8 cellular contexts compared by ENCODE assay signal in genomic region chr12:12645485-12645884, GRCh38. TPM values are rescaled to one million over a fixed set of nuclear protein-coding genes. Genes with fewer than 3 reads are reported as not detected.
DNase-seq lines count a peak whose midpoint lies in the region; ATAC-seq and TF ChIP-seq lines count a peak whose summit lies in the region.

No MANE protein-coding gene starts in this region.

- POLR2A ChIA-PET in activated B cell treated with CpG ODN at 0.5 μM for 24 hours (lab: Charles Lee), result interaction anchor here (1.1 to 1.8 kb wide), 4 partner anchors 69 to 91 kb away, joined by 4 to 20 read pairs (median 6); partner anchors contain the start of gene CDKN1B

- ATAC-seq in HG03159 (IDR thresholded peaks at IDR 0.05; ENCODE audit: unreplicated experiment) (peak; percentile 57), activated B cell treated with CpG ODN at 0.5 μM for 24 hours (ENCODE audit: low read depth) (peak; percentile 92), GM18870 (IDR thresholded peaks at IDR 0.05; ENCODE audit: unreplicated experiment) (no peak)

- CTCF ChIA-PET in activated B cell treated with CpG ODN at 0.5 μM for 24 hours (lab: Charles Lee), result interaction anchor here (0.6 to 7.2 kb wide), 14 partner anchors 10 to 608 kb away, joined by 3 to 129 read pairs (median 5); partner anchors contain the start of genes BORCS5 and CDKN1B

- H3K9me3 Mint-ChIP-seq in activated B cell treated with CpG ODN at 0.5 μM for 24 hours, result peaks cover 24% of the 10 kb centered on the region

- H3K36me3 Mint-ChIP-seq in activated B cell treated with CpG ODN at 0.5 μM for 24 hours (ENCODE audit: low read depth), result peaks cover 33% of the 10 kb centered on the region

- intact Hi-C loops in activated B cell treated with CpG ODN at 0.5 μM for 24 hours (cut with micrococcal nuclease), result loop anchor here (1.0 to 5.0 kb wide), 4 partner anchors 33 to 92 kb away; partner anchors contain the start of genes CDKN1B and CREBL2

- no peak for TF ChIP-seq POLR2A in erythroblast (IDR thresholded peaks at IDR 0.05; ENCODE audit: low read length)

- peaks cover 9% of the 10 kb centered on the region for H3K4me1 Mint-ChIP-seq in activated B cell treated with CpG ODN at 0.5 μM for 24 hours

- H3K27ac ChIP-seq in 22Rv1, result no peak overlapping the region

- TF ChIP-seq CTCF in 22Rv1 (IDR thresholded peaks at IDR 0.05) (peak; percentile 23; the same call in 1 of the 2 replicates), GM12874 (IDR thresholded peaks at IDR 0.05; ENCODE audit: insufficient read depth, low read depth, low read length) (peak; percentile 28; the same call in 1 of the 2 replicates), activated B cell treated with CpG ODN at 0.5 μM for 24 hours (IDR thresholded peaks at IDR 0.05) (no peak)

- no peaks in the 10 kb centered on the region for H3K27me3 Mint-ChIP-seq in activated B cell treated with CpG ODN at 0.5 μM for 24 hours

- H3K27ac Mint-ChIP-seq in activated B cell treated with CpG ODN at 0.5 μM for 24 hours, result no peak overlapping the region

- H3K4me3 Mint-ChIP-seq in activated B cell treated with CpG ODN at 0.5 μM for 24 hours, result no peak overlapping the region

- DNase-seq in activated B cell treated with CpG ODN at 0.5 μM for 24 hours, result no peak
- DNase-seq in erythroblast (lab: John Stamatoyannopoulos, UW), result peak; percentile 56 to 66
- peak; percentile 30 for DNase-seq in stimulated activated CD4-positive, alpha-beta T cell treated with anti-CD3 and anti-CD28 coated beads, Interleukin-1b, Interleukin-23, amount 100 ng/mL, for 48 hours
- no peak for DNase-seq in NCI-H226

RNA-seq across cellular contexts. Expression of gene CREBL2, which starts 33.8 kb away (rescaled TPM):
- 10.1 and 10.8 TPM in 2 replicates for total RNA-seq in activated B cell treated with CpG ODN at 0.5 μM for 24 hours

RNA-seq across cellular contexts. Expression of gene GPR19, which starts 50.5 kb away (rescaled TPM):
- total RNA-seq in activated B cell treated with CpG ODN at 0.5 μM for 24 hours, result 0.39 TPM in 1 of 2 replicates, not detected in the other

Comparison
In these comparisons a context has a peak if more than half of its experiments do, and no peak if none do; other contexts are left out.
1. DNase-seq: peak in erythroblast (2 of 2) and stimulated activated CD4-positive, alpha-beta T cell treated with anti-CD3 and anti-CD28 coated beads, Interleukin-1b, Interleukin-23, amount 100 ng/mL, for 48 hours (single experiment); none in activated B cell treated with CpG ODN at 0.5 μM for 24 hours (single experiment) and NCI-H226 (single experiment).